In genomic region chr5:3118321-3118720, GRCh38 we compare ENCODE assay signal across 15 cellular contexts.
"Had no signal": no experiment of that assay in that cellular context is flagged by ENCODE, and none has a peak within 500 bp of the region (broad histone marks: within the 10 kb centered on the region; RNA-seq: fewer than 3 reads in every experiment).

No MANE protein-coding gene starts in this region.

- H3K36me3 Mint-ChIP-seq: stimulated activated effector memory CD8-positive, alpha-beta T cell treated with anti-CD3 and anti-CD28 coated beads, Interleukin-12 subunit alpha, Interleukin-12 subunit beta, amount 100 ng/mL, for 72 hours had no signal

- H3K4me1 ChIP-seq: breast epithelium, esophagus squamous epithelium, right atrium auricular region had no signal

- H3K9me3 ChIP-seq: breast epithelium, esophagus squamous epithelium, right atrium auricular region, transverse colon had no signal

- H3K27ac ChIP-seq: breast epithelium, esophagus squamous epithelium, right atrium auricular region, transverse colon had no signal

- H3K4me3 ChIP-seq: breast epithelium, esophagus squamous epithelium, right atrium auricular region, transverse colon had no signal

- H3K27ac Mint-ChIP-seq: activated B cell treated with CpG ODN at 0.5 μM for 24 hours; activated CD4-positive, alpha-beta T cell treated with anti-CD3 and anti-CD28 coated beads, Interleukin-2, amount 10 ng/mL, durations not matched to agents 7 days and 5 days; activated T-helper 2 cell treated with anti-CD3 and anti-CD28 coated beads, Interferon-gamma antibody, Interleukin-2, Interleukin-4, amounts not matched to agents 10 μg/mL and 5 μg/mL and 100 μg/mL, durations not matched to agents 14 hours and 24 hours and 36 hours; stimulated activated effector memory CD8-positive, alpha-beta T cell treated with anti-CD3 and anti-CD28 coated beads, Interleukin-12 subunit alpha, Interleukin-12 subunit beta, amount 100 ng/mL, for 72 hours; T-helper 17 cell had no signal

- H3K9me3 Mint-ChIP-seq: activated T-helper 2 cell treated with anti-CD3 and anti-CD28 coated beads, Interferon-gamma antibody, Interleukin-2, Interleukin-4, amounts not matched to agents 10 μg/mL and 5 μg/mL and 100 μg/mL, durations not matched to agents 14 hours and 24 hours and 36 hours had no signal

- ATAC-seq: left ventricle myocardium superior; stimulated activated effector memory CD8-positive, alpha-beta T cell treated with anti-CD3 and anti-CD28 coated beads, Interleukin-12 subunit alpha, Interleukin-12 subunit beta, amount 100 ng/mL, for 72 hours; T-helper 17 cell had no signal

- H3K4me1 Mint-ChIP-seq: activated B cell treated with CpG ODN at 0.5 μM for 24 hours; activated CD4-positive, alpha-beta T cell treated with anti-CD3 and anti-CD28 coated beads, Interleukin-2, amount 10 ng/mL, durations not matched to agents 7 days and 5 days; stimulated activated effector memory CD8-positive, alpha-beta T cell treated with anti-CD3 and anti-CD28 coated beads, Interleukin-12 subunit alpha, Interleukin-12 subunit beta, amount 100 ng/mL, for 72 hours; T-helper 17 cell had no signal

- DNase-seq: activated B cell treated with CpG ODN at 0.5 μM for 24 hours; activated CD4-positive, alpha-beta T cell treated with anti-CD3 and anti-CD28 coated beads, Interleukin-2, amount 10 ng/mL, durations not matched to agents 7 days and 5 days; activated naive CD4-positive, alpha-beta T cell treated with anti-CD3 and anti-CD28 coated beads, Interleukin-2, amount 50 U/mL, for 16 hours; amygdala; esophagus squamous epithelium; foreskin fibroblast; kidney; left ventricle myocardium superior; small intestine; T-helper 17 cell; transverse colon had no signal

- H3K4me3 Mint-ChIP-seq: activated B cell treated with CpG ODN at 0.5 μM for 24 hours; activated CD4-positive, alpha-beta T cell treated with anti-CD3 and anti-CD28 coated beads, Interleukin-2, amount 10 ng/mL, durations not matched to agents 7 days and 5 days; stimulated activated effector memory CD8-positive, alpha-beta T cell treated with anti-CD3 and anti-CD28 coated beads, Interleukin-12 subunit alpha, Interleukin-12 subunit beta, amount 100 ng/mL, for 72 hours; T-helper 17 cell had no signal

- H3K36me3 ChIP-seq: breast epithelium, esophagus squamous epithelium, right atrium auricular region, transverse colon had no signal
